ENCODE assay signal across 1 cellular context in the genomic region with DNA sequence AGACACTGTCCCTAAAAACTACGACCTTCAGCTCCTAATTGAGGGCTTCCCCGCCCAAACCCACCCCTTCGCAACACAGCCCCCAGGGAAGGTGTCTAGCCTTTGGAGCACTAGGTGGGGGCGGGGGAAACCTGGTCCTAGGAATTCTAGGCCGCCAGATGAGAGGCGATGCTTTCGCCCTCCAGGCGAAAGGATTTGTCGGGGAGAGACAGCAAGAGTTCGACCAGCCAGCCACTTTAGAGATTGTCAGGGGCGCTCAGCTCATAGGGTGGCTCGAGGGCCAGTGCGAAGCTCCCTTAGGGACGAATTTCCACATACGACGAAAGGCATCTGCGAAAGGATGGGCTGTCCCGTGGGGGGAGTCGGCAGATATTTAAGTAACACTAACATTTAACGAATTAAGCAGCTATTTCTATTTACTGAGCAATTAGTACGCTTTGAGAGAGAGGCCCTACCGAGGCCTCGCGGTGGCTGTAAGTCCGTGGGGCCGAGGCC.
TF ChIP-seq lines count a peak whose summit lies in the region.

No MANE protein-coding gene starts in this region.

TF ChIP-seq in HepG2, 621 proteins besides CTCF, POLR2A, EP300 and RAD21 (continued from another document):
- TF ChIP-seq ZNF614 (CRISPR knock-in tag; IDR thresholded peaks at IDR 0.05; ENCODE audit: borderline replicate concordance) (no peak), ERF (CRISPR knock-in tag; IDR thresholded peaks at IDR 0.05) (no peak), ZNF737 (CRISPR knock-in tag; IDR thresholded peaks at IDR 0.05; ENCODE audit: borderline replicate concordance) (0 out of 2 replicates have a peak, but pooled peaks have one; percentile 49), PAX8 (CRISPR knock-in tag; IDR thresholded peaks at IDR 0.05; ENCODE audit: borderline replicate concordance) (0 out of 2 replicates have a peak, but pooled peaks have one; percentile 13), ZNF451 (CRISPR knock-in tag; IDR thresholded peaks at IDR 0.05) (no peak), ZFP36 (IDR thresholded peaks at IDR 0.05; ENCODE audit: borderline replicate concordance, low read depth, low read length, partially characterized antibody) (no peak), ZNF235 (CRISPR knock-in tag; IDR thresholded peaks at IDR 0.05; ENCODE audit: borderline replicate concordance) (no peak), KAT8 (CRISPR knock-in tag; IDR thresholded peaks at IDR 0.05) (no peak), ZNF251 (CRISPR knock-in tag; IDR thresholded peaks at IDR 0.05) (no peak), BORCS8-MEF2B (CRISPR knock-in tag; IDR thresholded peaks at IDR 0.05) (0 out of 2 replicates have a peak, but pooled peaks have one; percentile 14)
- TF ChIP-seq, protein P1, sequence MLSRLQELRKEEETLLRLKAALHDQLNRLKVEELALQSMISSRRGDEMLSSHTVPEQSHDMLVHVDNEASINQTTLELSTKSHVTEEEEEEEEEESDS (CRISPR knock-in tag; IDR thresholded peaks at IDR 0.05; ENCODE audit: borderline replicate concordance), result 0 out of 2 replicates have a peak, but pooled peaks have one; percentile 60
- TF ChIP-seq, protein P2, sequence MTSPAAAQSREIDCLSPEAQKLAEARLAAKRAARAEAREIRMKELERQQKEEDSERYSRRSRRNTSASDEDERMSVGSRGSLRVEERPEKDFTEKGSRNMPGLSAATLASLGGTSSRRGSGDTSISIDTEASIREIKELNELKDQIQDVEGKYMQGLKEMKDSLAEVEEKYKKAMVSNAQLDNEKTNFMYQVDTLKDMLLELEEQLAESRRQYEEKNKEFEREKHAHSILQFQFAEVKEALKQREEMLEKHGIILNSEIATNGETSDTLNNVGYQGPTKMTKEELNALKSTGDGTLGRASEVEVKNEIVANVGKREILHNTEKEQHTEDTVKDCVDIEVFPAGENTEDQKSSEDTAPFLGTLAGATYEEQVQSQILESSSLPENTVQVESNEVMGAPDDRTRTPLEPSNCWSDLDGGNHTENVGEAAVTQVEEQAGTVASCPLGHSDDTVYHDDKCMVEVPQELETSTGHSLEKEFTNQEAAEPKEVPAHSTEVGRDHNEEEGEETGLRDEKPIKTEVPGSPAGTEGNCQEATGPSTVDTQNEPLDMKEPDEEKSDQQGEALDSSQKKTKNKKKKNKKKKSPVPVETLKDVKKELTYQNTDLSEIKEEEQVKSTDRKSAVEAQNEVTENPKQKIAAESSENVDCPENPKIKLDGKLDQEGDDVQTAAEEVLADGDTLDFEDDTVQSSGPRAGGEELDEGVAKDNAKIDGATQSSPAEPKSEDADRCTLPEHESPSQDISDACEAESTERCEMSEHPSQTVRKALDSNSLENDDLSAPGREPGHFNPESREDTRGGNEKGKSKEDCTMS (CRISPR knock-in tag; conservative IDR thresholded peaks at IDR 0.05), result no peak
